ENCODE assay signal across 27 cellular contexts in genomic region chr10:124122211-124122610, GRCh38. TPM values are rescaled to one million over a fixed set of nuclear protein-coding genes. Genes with fewer than 3 reads are reported as not detected.
A peak's percentile ranks its signal among the peaks of the same experiment; 100 is the strongest.
DNase-seq lines count a peak whose midpoint lies in the region; ATAC-seq, FAIRE-seq and TF ChIP-seq lines count a peak whose summit lies in the region.
"Had no signal": no experiment of that assay in that cellular context is flagged by ENCODE, and none has a peak within 500 bp of the region (broad histone marks: within the 10 kb centered on the region; RNA-seq: fewer than 3 reads in every experiment).

No MANE protein-coding gene starts in this region.

- H3K4me3 Mint-ChIP-seq in CD14-positive monocyte, result no peak overlapping the region
- H3K4me3 Mint-ChIP-seq in activated CD8-positive, alpha-beta T cell treated with anti-CD3 and anti-CD28 coated beads, Interleukin-2, amount 10 ng/mL, durations not matched to agents 7 days and 5 days, result no peak overlapping the region
- H3K4me3 Mint-ChIP-seq: CD8-positive, alpha-beta memory T cell; H9 had no signal

- intact Hi-C loops in CD14-positive monocyte (cut with micrococcal nuclease) (no loop called here), psoas muscle (cut with DNase I) (no loop called here)

- H2BK120ac ChIP-seq in H1 (replicated peaks; ENCODE audit: low read depth, low read length), result no peak overlapping the region

- WGBS in H1 (ENCODE audit: extremely low coverage in 1 of 2, insufficient coverage in 1 of 2, insufficient read length in 1 of 2, insufficient replicate concordance in 2 of 2, low coverage in 1 of 2, low lambda C conversion rate in 2 of 2, missing lambda C conversion rate in 1 of 2), 2 experiments, result 90% methylated on average over 13 of the region's 13 CpGs; no CpG with 5 or more reads in 1 of the 2 experiments
- WGBS in psoas muscle, 3 donors, result 32 to 39% (median 37%) methylated on average over 13 of the region's 13 CpGs

- peak overlapping the region in 2 of 7 donors; percentile 55 to 86 for H3K27ac Mint-ChIP-seq in CD14-positive monocyte
- no peak overlapping the region for H3K27ac Mint-ChIP-seq in activated CD8-positive, alpha-beta T cell treated with anti-CD3 and anti-CD28 coated beads, Interleukin-2, amount 10 ng/mL, durations not matched to agents 7 days and 5 days
- H3K27ac Mint-ChIP-seq: CD8-positive, alpha-beta memory T cell had no signal

- H3K36me3 ChIP-seq in H1 (ENCODE audit: control insufficient read depth in 2 of 4, insufficient read depth in 4 of 4, low read length in 3 of 4), result no peaks in the 10 kb centered on the region
- H3K36me3 ChIP-seq in psoas muscle (ENCODE audit: insufficient read depth in 1 of 2, low read depth in 1 of 2), result no peaks in the 10 kb centered on the region

- H3K36me3 Mint-ChIP-seq in CD14-positive monocyte, result no peaks in the 10 kb centered on the region
- H3K36me3 Mint-ChIP-seq in activated CD8-positive, alpha-beta T cell treated with anti-CD3 and anti-CD28 coated beads, Interleukin-2, amount 10 ng/mL, durations not matched to agents 7 days and 5 days (ENCODE audit: low read depth), result no peaks in the 10 kb centered on the region
- H3K36me3 Mint-ChIP-seq: CD8-positive, alpha-beta memory T cell had no signal

- 0 out of 2 replicates have a peak overlapping the region, but pooled peaks have one; percentile 2 for H2BK12ac ChIP-seq in H1 (ENCODE audit: low read depth, low read length)

- TF ChIP-seq POLR2A in H1 (IDR thresholded peaks at IDR 0.05; ENCODE audit: control extremely low read depth in 1 of 2, low read depth in 2 of 2, low read length in 2 of 2), result no peak

- no peaks in the 10 kb centered on the region for H3K9me3 ChIP-seq in H1 (ENCODE audit: insufficient read depth in 2 of 2, low read depth in 1 of 2, low read length in 1 of 2)
- H3K9me3 ChIP-seq in psoas muscle, result no peaks in the 10 kb centered on the region

- H4K91ac ChIP-seq in H1 (replicated peaks; ENCODE audit: insufficient read length, low read length), result peak overlapping the region; percentile 34

- no peak for TF ChIP-seq EP300 in H1 (IDR thresholded peaks at IDR 0.05; ENCODE audit: borderline replicate concordance in 1 of 2, low read depth in 2 of 2, low read length in 2 of 2)

- no peaks in the 10 kb centered on the region for H3K9me3 Mint-ChIP-seq in CD14-positive monocyte
- no peaks in the 10 kb centered on the region for H3K9me3 Mint-ChIP-seq in activated CD8-positive, alpha-beta T cell treated with anti-CD3 and anti-CD28 coated beads, Interleukin-2, amount 10 ng/mL, durations not matched to agents 7 days and 5 days (ENCODE audit: insufficient read depth)
- H3K9me3 Mint-ChIP-seq: CD8-positive, alpha-beta memory T cell; H9 had no signal

- H2BK20ac ChIP-seq in H1 (ENCODE audit: low read length), result no peak overlapping the region

- no peaks in the 10 kb centered on the region for H3K79me2 ChIP-seq in H1 (ENCODE audit: control insufficient read depth in 1 of 2, insufficient read depth in 2 of 2, low read length in 2 of 2)

- H3K27me3 ChIP-seq in H1 (replicated peaks in 1 of 4; ENCODE audit: control insufficient read depth in 3 of 4, extremely low read depth in 1 of 4, insufficient read depth in 3 of 4, low read length in 3 of 4) (peaks cover 0 to 2% (median 0%) of the 10 kb centered on the region in 4 experiments; a peak in 2 of 7 replicates), psoas muscle (ENCODE audit: insufficient read depth in 3 of 3, low read length in 2 of 3) (no peaks in the 10 kb centered on the region)

- CTCF ChIA-PET in H1 (lab: Charles Lee; ENCODE audit: partially characterized antibody), result no interaction called here
- CTCF ChIA-PET in activated CD8-positive, alpha-beta T cell treated with anti-CD3 and anti-CD28 coated beads, Interleukin-2, amount 10 ng/mL, durations not matched to agents 7 days and 5 days (lab: Charles Lee), result no interaction called here

- H3K79me1 ChIP-seq in H1 (ENCODE audit: low read depth, low read length), result no peaks in the 10 kb centered on the region

- H3K4me3 ChIP-seq in H1 (ENCODE audit: extremely low read depth in 1 of 4, insufficient read depth in 2 of 4, low read depth in 3 of 4, low read length in 4 of 4) (no peak overlapping the region), psoas muscle (no peak overlapping the region)
- H3K4me3 ChIP-seq: GM23248, PC-9 had no signal

- H3K27me3 Mint-ChIP-seq in CD14-positive monocyte (ENCODE audit: low read depth in 3 of 3), result peaks cover 0 to 9% (median 2%) of the 10 kb centered on the region in 3 donors
- no peaks in the 10 kb centered on the region for H3K27me3 Mint-ChIP-seq in activated CD8-positive, alpha-beta T cell treated with anti-CD3 and anti-CD28 coated beads, Interleukin-2, amount 10 ng/mL, durations not matched to agents 7 days and 5 days (ENCODE audit: low read depth)

- H2AK5ac ChIP-seq in H1 (ENCODE audit: low read depth, low read length), result no peak overlapping the region

- H4K8ac ChIP-seq in H1 (ENCODE audit: extremely low read depth, insufficient read depth, low read length), result peak overlapping the region; percentile 42; the same call in 1 of the 2 replicates

- no peak for FAIRE-seq in H1 (lab: Jason Lieb, UNC)
- no peak for FAIRE-seq in D721Med (lab: Jason Lieb, UNC)
- FAIRE-seq: A204.1, GM12892 had no signal

- H3K4me2 ChIP-seq in H1 (ENCODE audit: insufficient read depth in 1 of 2, low read depth in 2 of 2, low read length in 2 of 2), result no peak overlapping the region
- H3K4me2 ChIP-seq: PC-9 had no signal

- peaks cover 9% of the 10 kb centered on the region for H3K4me1 Mint-ChIP-seq in CD14-positive monocyte
- no peaks in the 10 kb centered on the region for H3K4me1 Mint-ChIP-seq in activated CD8-positive, alpha-beta T cell treated with anti-CD3 and anti-CD28 coated beads, Interleukin-2, amount 10 ng/mL, durations not matched to agents 7 days and 5 days (ENCODE audit: low read depth)
- H3K4me1 Mint-ChIP-seq: CD8-positive, alpha-beta memory T cell had no signal

- H3K4me1 ChIP-seq in H1 (replicated peaks in 1 of 4; ENCODE audit: control insufficient read depth in 3 of 4, insufficient read depth in 4 of 4, low read length in 3 of 4), result no peaks in the 10 kb centered on the region; a peak in 1 of 7 replicates
- H3K4me1 ChIP-seq in psoas muscle, result peaks cover 5% of the 10 kb centered on the region

- DNase-seq in CD14-positive monocyte (ENCODE audit: low spot score), result peak; percentile 7
- DNase-seq in H1 (ENCODE audit: low read depth in 1 of 2, low spot score in 2 of 2), result no peak
- DNase-seq in psoas muscle, result peak; percentile 49 to 92
- DNase-seq in activated gamma-delta T cell treated with Interleukin-2 at 50 U/mL for 16 hours, result no peak
- DNase-seq in D721Med (ENCODE audit: insufficient read length, low spot score), result no peak
- no peak for DNase-seq in NCI-H146 (lab: John Stamatoyannopoulos, UW)
- no peak for DNase-seq in activated CD8-positive, alpha-beta T cell treated with anti-CD3 and anti-CD28 coated beads, Interleukin-2, amount 10 ng/mL, durations not matched to agents 7 days and 5 days
- DNase-seq: CD8-positive, alpha-beta memory T cell; DMS153; DND-41; GM23248; H9; Karpas-422; MV-4-11; NCI-H1105; NCI-H1436 treated with DMSO at 0.1 percent for 48 hours; NCI-H1930; NCI-H2107; NCI-H446; NCI-H774; PC-9; Right ventricle myocardium superior had no signal

- H3K56ac ChIP-seq in H1 (replicated peaks; ENCODE audit: insufficient read length, low read depth, low read length), result no peak overlapping the region

- no peak overlapping the region for H2BK15ac ChIP-seq in H1 (ENCODE audit: low read length)

- H3K18ac ChIP-seq in H1 (ENCODE audit: extremely low read depth, low read length), result no peak overlapping the region

- no peak overlapping the region for H3K27ac ChIP-seq in H1 (ENCODE audit: low read depth, low read length)
- peak overlapping the region; percentile 67 for H3K27ac ChIP-seq in psoas muscle
- H3K27ac ChIP-seq: C4-2B, GM23248, PC-9 had no signal

- ATAC-seq in psoas muscle, result peak; percentile 90 to 98 (median 96)
- ATAC-seq in activated CD8-positive, alpha-beta T cell treated with anti-CD3 and anti-CD28 coated beads, Interleukin-2, amount 10 ng/mL, durations not matched to agents 7 days and 5 days, result no peak

- no peak overlapping the region for H3K9ac ChIP-seq in H1 (replicated peaks in 1 of 4; ENCODE audit: extremely low read depth in 1 of 4, low read depth in 3 of 4, low read length in 3 of 4)
- H3K9ac ChIP-seq: GM23248 had no signal

- H3K14ac ChIP-seq in H1 (ENCODE audit: insufficient read length), result no peak overlapping the region

- TF ChIP-seq CTCF in CD14-positive monocyte (IDR thresholded peaks at IDR 0.05) (no peak), H1 (IDR thresholded peaks at IDR 0.05; ENCODE audit: control extremely low read depth in 1 of 3, insufficient read depth in 1 of 3, low read depth in 1 of 3, low read length in 3 of 3) (no peak), psoas muscle (IDR thresholded peaks at IDR 0.05) (no peak), D721Med (IDR thresholded peaks at IDR 0.05; ENCODE audit: insufficient read depth, missing control alignments) (no peak)

- POLR2A ChIA-PET in H1 (lab: Charles Lee; ENCODE audit: partially characterized antibody), result no interaction called here
- POLR2A ChIA-PET in activated CD8-positive, alpha-beta T cell treated with anti-CD3 and anti-CD28 coated beads, Interleukin-2, amount 10 ng/mL, durations not matched to agents 7 days and 5 days (lab: Charles Lee), result no interaction called here

- no peak overlapping the region for H2AFZ ChIP-seq in H1 (ENCODE audit: low read length)
- H2AFZ ChIP-seq: GM23248, PC-9 had no signal

- peaks cover 22% of the 10 kb centered on the region; the same call in 1 of the 2 replicates for H3K23me2 ChIP-seq in H1 (ENCODE audit: low read depth, low read length)

- no peak overlapping the region for H2BK5ac ChIP-seq in H1 (ENCODE audit: low read depth, low read length)

- no peak for TF ChIP-seq RAD21 in H1 (IDR thresholded peaks at IDR 0.05 in 1 of 2, conservative IDR thresholded peaks at IDR 0.05 in 1 of 2; ENCODE audit: low read depth in 2 of 2, low read length in 2 of 2)

- no peak overlapping the region for H3K4ac ChIP-seq in H1 (replicated peaks; ENCODE audit: insufficient read length, low read depth, low read length)

- peaks cover 0 to 16% of the 10 kb centered on the region in 2 experiments for H4K20me1 ChIP-seq in H1 (replicated peaks in 1 of 2; ENCODE audit: control insufficient read depth in 1 of 2, insufficient read depth in 2 of 2, low read length in 2 of 2)

- no peak overlapping the region for H3K23ac ChIP-seq in H1 (ENCODE audit: insufficient read length)

- H4K5ac ChIP-seq in H1 (ENCODE audit: insufficient read length, low read depth, low read length), result no peak overlapping the region

RNA-seq across cellular contexts. Expression of gene CHST15, which starts 28.8 kb away (rescaled TPM):
- polyA plus RNA-seq in CD14-positive monocyte, result 10 to 100 TPM; 54.4 to 87.5 TPM
- 9.1 and 9.4 TPM in 2 replicates for total RNA-seq in H1 (2021; fragmentation: NEBNext Ultra II Directional; extraction: Animal tissue kit (Norgen Biotek cat#: 25700))
- 7.4 and 8.8 TPM in 2 replicates for polyA plus RNA-seq in H1 (2011; rRNA removed)
- polyA plus RNA-seq in H1 (2011; cell fraction: cytosol; rRNA removed), result 6.8 TPM
- polyA plus RNA-seq in H1 (2011; cell fraction: nucleus; rRNA removed), result 9.3 TPM
- polyA plus RNA-seq in H1 (2012, experiment 1 of 2), result 5.7 to 7.3 TPM (median 6.0 TPM) in 4 replicates
- polyA plus RNA-seq in H1 (2012, experiment 2 of 2), result 2.3 TPM
- polyA plus RNA-seq in H1 (2013, experiment 1 of 2), result 4.7 TPM
- 5.0 TPM for polyA plus RNA-seq in H1 (2013, experiment 2 of 2)
- 17.4 and 19.5 TPM in 2 replicates for polyA minus RNA-seq in H1 (2011; rRNA and poly(A)+ RNA removed)
- 7.5 TPM for polyA minus RNA-seq in H1 (2011; cell fraction: cytosol; rRNA and poly(A)+ RNA removed)
- polyA minus RNA-seq in H1 (2011; cell fraction: nucleus; rRNA and poly(A)+ RNA removed), result 15.1 TPM
- 10 to 100 TPM in 2 of 4 donors, 1 to 10 TPM in 2; 3.6 to 39.2 (median 12.1) TPM for total RNA-seq in psoas muscle
- polyA plus RNA-seq in psoas muscle, result 10 to 100 TPM in 2 of 3 donors, 1 to 10 TPM in 1; 7.2 to 15.6 (median 10.4) TPM
- total RNA-seq in activated CD8-positive, alpha-beta T cell treated with anti-CD3 and anti-CD28 coated beads, Interleukin-2, amount 10 ng/mL, durations not matched to agents 7 days and 5 days, result not detected
- total RNA-seq: HT-29, SK-MEL-5 had no signal
- polyA plus RNA-seq: CD8-positive, alpha-beta memory T cell had no signal

Comparison
In these comparisons a context has a peak if more than half of its experiments do, and no peak if none do; other contexts are left out.
1. DNase-seq: peak in CD14-positive monocyte (single experiment) and psoas muscle (2 of 2); none in H1 (0 of 2), activated gamma-delta T cell treated with Interleukin-2 at 50 U/mL for 16 hours (single experiment), D721Med (single experiment), NCI-H146 (single experiment) and activated CD8-positive, alpha-beta T cell treated with anti-CD3 and anti-CD28 coated beads, Interleukin-2, amount 10 ng/mL, durations not matched to agents 7 days and 5 days (single experiment).